Comparison of ENCODE assay signal across 1 cellular context in the genomic region with DNA sequence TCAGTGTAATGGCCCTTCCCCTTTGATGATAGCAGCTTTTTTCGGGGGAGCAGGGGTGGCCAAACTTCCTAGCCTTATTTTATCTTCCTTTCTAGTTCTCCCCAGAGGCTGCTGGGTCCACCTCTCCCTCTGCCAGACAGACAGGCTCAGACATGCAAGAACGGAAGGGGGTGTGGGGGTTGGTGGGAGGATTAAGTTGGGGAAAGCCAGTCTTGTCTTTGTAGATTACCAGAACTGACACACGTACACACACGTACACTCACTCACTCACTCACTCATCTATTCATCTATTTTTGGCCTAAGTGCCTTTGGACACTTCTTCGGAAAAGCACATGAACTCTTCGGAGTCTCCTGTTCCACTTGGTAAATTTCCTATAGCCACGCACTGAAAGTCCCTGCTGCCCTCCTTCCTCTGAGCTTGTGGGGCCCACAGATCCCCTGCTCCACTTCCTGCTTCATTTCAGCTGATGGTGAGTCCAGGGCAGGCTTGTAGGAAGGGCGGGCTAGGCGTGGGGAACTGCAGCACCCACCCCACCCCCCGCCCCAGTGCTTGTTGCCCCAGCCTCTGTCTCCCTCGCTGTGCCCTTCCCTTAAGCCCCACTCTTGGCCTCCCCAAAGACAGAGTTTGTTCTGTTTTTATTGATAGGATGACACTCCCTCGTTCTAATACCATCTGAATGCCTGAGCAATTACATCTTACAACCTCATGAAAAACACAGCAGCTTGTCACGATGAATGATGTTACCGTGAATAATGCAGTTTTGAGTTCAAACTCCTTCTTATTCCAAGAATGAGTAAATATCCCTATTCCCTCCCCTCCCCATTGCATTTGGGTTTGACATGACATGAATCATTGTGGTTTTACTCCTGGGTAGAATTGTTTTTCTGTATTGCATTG.
TF ChIP-seq lines count a peak whose summit lies in the region.

No MANE protein-coding gene starts in this region.

TF ChIP-seq in K562, 482 proteins besides CTCF, POLR2A, EP300 and RAD21 (continued from another document):
- TF ChIP-seq PREB (CRISPR knock-in tag; IDR thresholded peaks at IDR 0.05) = no peak
- TF ChIP-seq TBL1XR1 (IDR thresholded peaks at IDR 0.05; ENCODE audit: low read length in 2 of 2) = peak in 1 of 2 experiments; percentile 25; a peak in 1 of 4 replicates
- TF ChIP-seq CBFA2T2 (conservative IDR thresholded peaks at IDR 0.05) = peak; percentile 58
- TF ChIP-seq, protein P1, sequence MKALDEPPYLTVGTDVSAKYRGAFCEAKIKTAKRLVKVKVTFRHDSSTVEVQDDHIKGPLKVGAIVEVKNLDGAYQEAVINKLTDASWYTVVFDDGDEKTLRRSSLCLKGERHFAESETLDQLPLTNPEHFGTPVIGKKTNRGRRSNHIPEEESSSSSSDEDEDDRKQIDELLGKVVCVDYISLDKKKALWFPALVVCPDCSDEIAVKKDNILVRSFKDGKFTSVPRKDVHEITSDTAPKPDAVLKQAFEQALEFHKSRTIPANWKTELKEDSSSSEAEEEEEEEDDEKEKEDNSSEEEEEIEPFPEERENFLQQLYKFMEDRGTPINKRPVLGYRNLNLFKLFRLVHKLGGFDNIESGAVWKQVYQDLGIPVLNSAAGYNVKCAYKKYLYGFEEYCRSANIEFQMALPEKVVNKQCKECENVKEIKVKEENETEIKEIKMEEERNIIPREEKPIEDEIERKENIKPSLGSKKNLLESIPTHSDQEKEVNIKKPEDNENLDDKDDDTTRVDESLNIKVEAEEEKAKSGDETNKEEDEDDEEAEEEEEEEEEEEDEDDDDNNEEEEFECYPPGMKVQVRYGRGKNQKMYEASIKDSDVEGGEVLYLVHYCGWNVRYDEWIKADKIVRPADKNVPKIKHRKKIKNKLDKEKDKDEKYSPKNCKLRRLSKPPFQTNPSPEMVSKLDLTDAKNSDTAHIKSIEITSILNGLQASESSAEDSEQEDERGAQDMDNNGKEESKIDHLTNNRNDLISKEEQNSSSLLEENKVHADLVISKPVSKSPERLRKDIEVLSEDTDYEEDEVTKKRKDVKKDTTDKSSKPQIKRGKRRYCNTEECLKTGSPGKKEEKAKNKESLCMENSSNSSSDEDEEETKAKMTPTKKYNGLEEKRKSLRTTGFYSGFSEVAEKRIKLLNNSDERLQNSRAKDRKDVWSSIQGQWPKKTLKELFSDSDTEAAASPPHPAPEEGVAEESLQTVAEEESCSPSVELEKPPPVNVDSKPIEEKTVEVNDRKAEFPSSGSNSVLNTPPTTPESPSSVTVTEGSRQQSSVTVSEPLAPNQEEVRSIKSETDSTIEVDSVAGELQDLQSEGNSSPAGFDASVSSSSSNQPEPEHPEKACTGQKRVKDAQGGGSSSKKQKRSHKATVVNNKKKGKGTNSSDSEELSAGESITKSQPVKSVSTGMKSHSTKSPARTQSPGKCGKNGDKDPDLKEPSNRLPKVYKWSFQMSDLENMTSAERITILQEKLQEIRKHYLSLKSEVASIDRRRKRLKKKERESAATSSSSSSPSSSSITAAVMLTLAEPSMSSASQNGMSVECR (CRISPR knock-in tag; IDR thresholded peaks at IDR 0.05) = peak; percentile 73
- TF ChIP-seq FOXA3 (CRISPR knock-in tag; conservative IDR thresholded peaks at IDR 0.05 in 1 of 2, IDR thresholded peaks at IDR 0.05 in 1 of 2) = peak in 1 of 2 experiments; percentile 47; a peak in 2 of 4 replicates
- TF ChIP-seq ETV6 (IDR thresholded peaks at IDR 0.05; ENCODE audit: borderline replicate concordance in 1 of 2, low read depth in 2 of 2, low read length in 1 of 2) = peak in 1 of 2 experiments; percentile 24; a peak in 1 of 4 replicates
- TF ChIP-seq ETV6 (CRISPR knock-in tag; IDR thresholded peaks at IDR 0.05; ENCODE audit: borderline replicate concordance) = no peak
- peak; percentile 88 for TF ChIP-seq SMAD4 (CRISPR knock-in tag; conservative IDR thresholded peaks at IDR 0.05)
- TF ChIP-seq, protein P2, sequence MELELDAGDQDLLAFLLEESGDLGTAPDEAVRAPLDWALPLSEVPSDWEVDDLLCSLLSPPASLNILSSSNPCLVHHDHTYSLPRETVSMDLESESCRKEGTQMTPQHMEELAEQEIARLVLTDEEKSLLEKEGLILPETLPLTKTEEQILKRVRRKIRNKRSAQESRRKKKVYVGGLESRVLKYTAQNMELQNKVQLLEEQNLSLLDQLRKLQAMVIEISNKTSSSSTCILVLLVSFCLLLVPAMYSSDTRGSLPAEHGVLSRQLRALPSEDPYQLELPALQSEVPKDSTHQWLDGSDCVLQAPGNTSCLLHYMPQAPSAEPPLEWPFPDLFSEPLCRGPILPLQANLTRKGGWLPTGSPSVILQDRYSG (tag; conservative IDR thresholded peaks at IDR 0.05; ENCODE audit: low read depth) = no peak
- TF ChIP-seq KDM1A (IDR thresholded peaks at IDR 0.05) = 0 out of 4 replicates have a peak, but pooled peaks of 1 of the 2 experiments have one; percentile 2
- TF ChIP-seq ZNF57 (CRISPR knock-in tag; IDR thresholded peaks at IDR 0.05) = no peak
- peak; percentile 98 for TF ChIP-seq MEIS2 (IDR thresholded peaks at IDR 0.05; ENCODE audit: partially characterized antibody)
- no peak for TF ChIP-seq THRAP3 (IDR thresholded peaks at IDR 0.05; ENCODE audit: borderline replicate concordance)
- peak; percentile 23; the same call in 1 of the 2 replicates for TF ChIP-seq DMBX1 (CRISPR knock-in tag; IDR thresholded peaks at IDR 0.05; ENCODE audit: borderline replicate concordance)
- TF ChIP-seq CEBPG (CRISPR knock-in tag; IDR thresholded peaks at IDR 0.05) = peak; percentile 18; the same call in 1 of the 2 replicates
- peak in 1 of 2 experiments; percentile 65; a peak in 1 of 4 replicates for TF ChIP-seq CEBPG (tag; conservative IDR thresholded peaks at IDR 0.05 in 1 of 2, IDR thresholded peaks at IDR 0.05 in 1 of 2)
- TF ChIP-seq ZNF318 (IDR thresholded peaks at IDR 0.05; ENCODE audit: borderline replicate concordance in 1 of 2, low read depth in 1 of 2) = 0 out of 4 replicates have a peak, but pooled peaks of 1 of the 2 experiments have one; percentile 23
- TF ChIP-seq, protein P3, sequence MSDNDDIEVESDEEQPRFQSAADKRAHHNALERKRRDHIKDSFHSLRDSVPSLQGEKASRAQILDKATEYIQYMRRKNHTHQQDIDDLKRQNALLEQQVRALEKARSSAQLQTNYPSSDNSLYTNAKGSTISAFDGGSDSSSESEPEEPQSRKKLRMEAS (CRISPR knock-in tag; IDR thresholded peaks at IDR 0.05) = peak; percentile 95
- TF ChIP-seq ZNF764 (CRISPR knock-in tag; IDR thresholded peaks at IDR 0.05; ENCODE audit: low read depth) = no peak
- 0 out of 2 replicates have a peak, but pooled peaks have one; percentile 31 for TF ChIP-seq NR4A1 (CRISPR knock-in tag; IDR thresholded peaks at IDR 0.05)
- no peak for TF ChIP-seq NR4A1 (tag; IDR thresholded peaks at IDR 0.05)
- TF ChIP-seq SRSF3 (IDR thresholded peaks at IDR 0.05; ENCODE audit: insufficient read depth, low read length) = no peak
- TF ChIP-seq ZC3H8 (IDR thresholded peaks at IDR 0.05) = no peak
- TF ChIP-seq ZNF778 (CRISPR knock-in tag; IDR thresholded peaks at IDR 0.05) = no peak
- TF ChIP-seq RBFOX2 (IDR thresholded peaks at IDR 0.05; ENCODE audit: low read depth, low read length) = peak; percentile 58
- no peak for TF ChIP-seq SNAPC5 (CRISPR knock-in tag; IDR thresholded peaks at IDR 0.05)
- TF ChIP-seq ZNF589 (CRISPR knock-in tag; IDR thresholded peaks at IDR 0.05; ENCODE audit: low read depth) = peak; percentile 83
- TF ChIP-seq, protein P4, sequence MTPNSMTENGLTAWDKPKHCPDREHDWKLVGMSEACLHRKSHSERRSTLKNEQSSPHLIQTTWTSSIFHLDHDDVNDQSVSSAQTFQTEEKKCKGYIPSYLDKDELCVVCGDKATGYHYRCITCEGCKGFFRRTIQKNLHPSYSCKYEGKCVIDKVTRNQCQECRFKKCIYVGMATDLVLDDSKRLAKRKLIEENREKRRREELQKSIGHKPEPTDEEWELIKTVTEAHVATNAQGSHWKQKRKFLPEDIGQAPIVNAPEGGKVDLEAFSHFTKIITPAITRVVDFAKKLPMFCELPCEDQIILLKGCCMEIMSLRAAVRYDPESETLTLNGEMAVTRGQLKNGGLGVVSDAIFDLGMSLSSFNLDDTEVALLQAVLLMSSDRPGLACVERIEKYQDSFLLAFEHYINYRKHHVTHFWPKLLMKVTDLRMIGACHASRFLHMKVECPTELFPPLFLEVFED (CRISPR knock-in tag; conservative IDR thresholded peaks at IDR 0.05) = no peak; the same call in 1 of the 2 replicates
